In the genomic region with DNA sequence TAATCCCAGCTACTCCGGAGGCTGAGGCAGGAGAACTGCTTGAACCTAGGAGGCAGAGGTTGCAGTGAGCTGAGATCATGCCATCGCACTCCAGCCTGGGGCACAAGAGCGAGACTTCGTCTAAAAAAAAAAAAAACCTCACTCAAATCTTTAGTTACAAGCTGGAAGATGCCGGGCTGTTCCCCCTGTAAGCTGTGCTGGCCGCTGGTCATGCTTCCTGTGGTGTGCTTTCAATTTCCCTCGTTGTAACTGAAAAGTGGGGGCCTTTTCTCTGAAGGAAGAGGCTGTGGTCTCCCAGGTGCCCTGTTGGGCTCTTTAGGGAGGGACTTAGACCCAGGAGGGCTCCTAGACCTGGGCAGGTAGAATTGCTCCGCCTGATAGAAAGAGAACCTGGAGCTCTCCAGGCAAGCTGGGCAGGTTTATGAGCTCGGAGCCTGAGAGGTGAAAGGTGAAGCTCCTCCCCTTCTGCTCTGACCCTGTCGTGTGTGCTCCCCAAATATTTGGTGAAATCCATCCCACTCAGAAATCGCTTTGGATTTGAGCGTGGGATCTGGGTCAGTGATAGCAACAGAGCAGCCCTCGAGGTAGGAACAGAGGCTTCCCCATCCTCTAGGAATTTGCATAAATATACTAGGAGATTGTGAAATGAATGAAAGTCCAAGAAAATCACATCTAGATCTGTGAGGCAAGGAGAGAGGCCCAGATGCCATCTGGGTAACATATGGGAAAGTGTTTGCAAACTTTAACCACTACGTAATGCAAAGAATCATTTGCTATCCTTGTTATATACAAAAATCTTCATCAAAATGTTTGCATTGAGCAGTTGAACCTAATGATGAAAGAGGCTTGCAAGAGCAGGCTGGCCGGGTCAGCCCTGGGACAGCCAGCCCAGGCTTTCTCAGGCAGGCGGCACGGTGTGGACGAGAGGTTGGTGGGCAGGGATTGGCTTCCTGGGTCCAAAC, we compare ENCODE assay signal across 15 cellular contexts.
A peak's percentile ranks its signal among the peaks of the same experiment; 100 is the strongest.
DNase-seq lines count a peak whose midpoint lies in the region; ATAC-seq and TF ChIP-seq lines count a peak whose summit lies in the region.
"Had no signal": no experiment of that assay in that cellular context is flagged by ENCODE, and none has a peak within 500 bp of the region (broad histone marks: within the 10 kb centered on the region; RNA-seq: fewer than 3 reads in every experiment).

No MANE protein-coding gene starts in this region.

- no peak overlapping the region for H3K27ac ChIP-seq in GM23338 (ENCODE audit: low read depth)
- H3K27ac ChIP-seq in left lung = peak overlapping the region; percentile 11 to 54
- H3K27ac ChIP-seq in thyroid gland = peak overlapping the region; percentile 63 to 73 (median 67)

- H3K4me3 Mint-ChIP-seq in GM23338 = no peak overlapping the region
- H3K4me3 Mint-ChIP-seq: activated T-cell treated with anti-CD3 and anti-CD28 coated beads, Interleukin-2, amount 50 U/mL, for 72 hours; stimulated activated effector memory CD8-positive, alpha-beta T cell treated with anti-CD3 and anti-CD28 coated beads, Interleukin-12 subunit alpha, Interleukin-12 subunit beta, amount 100 ng/mL, for 72 hours; T-helper 1 cell treated with Interleukin-12 subunit alpha and Interleukin-12 subunit beta and Interleukin-4 antibody, amounts not matched to agents 30 μg/mL and 1 μg/mL, for 36 hours had no signal

- H3K36me3 Mint-ChIP-seq in GM23338 (ENCODE audit: low read depth) = no peaks in the 10 kb centered on the region
- H3K36me3 Mint-ChIP-seq: stimulated activated effector memory CD8-positive, alpha-beta T cell treated with anti-CD3 and anti-CD28 coated beads, Interleukin-12 subunit alpha, Interleukin-12 subunit beta, amount 100 ng/mL, for 72 hours had no signal

- no peaks in the 10 kb centered on the region for H3K9me3 Mint-ChIP-seq in GM23338
- H3K9me3 Mint-ChIP-seq: activated T-cell treated with anti-CD3 and anti-CD28 coated beads, Interleukin-2, amount 50 U/mL, for 72 hours; stimulated activated effector memory CD8-positive, alpha-beta T cell treated with anti-CD3 and anti-CD28 coated beads, Interleukin-12 subunit alpha, Interleukin-12 subunit beta, amount 100 ng/mL, for 72 hours; T-helper 1 cell treated with Interleukin-12 subunit alpha and Interleukin-12 subunit beta and Interleukin-4 antibody, amounts not matched to agents 30 μg/mL and 1 μg/mL, for 36 hours had no signal

- H4K20me1 ChIP-seq in GM23338 (replicated peaks; ENCODE audit: insufficient read depth) = no peaks in the 10 kb centered on the region

- WGBS in thyroid gland, 2 donors = 59 to 69% methylated on average over 18 of the region's 18 CpGs

- H3K4me1 Mint-ChIP-seq in GM23338 = peaks cover 13% of the 10 kb centered on the region
- H3K4me1 Mint-ChIP-seq: stimulated activated effector memory CD8-positive, alpha-beta T cell treated with anti-CD3 and anti-CD28 coated beads, Interleukin-12 subunit alpha, Interleukin-12 subunit beta, amount 100 ng/mL, for 72 hours had no signal

- no peak overlapping the region for H3K27ac Mint-ChIP-seq in GM23338
- H3K27ac Mint-ChIP-seq: activated T-cell treated with anti-CD3 and anti-CD28 coated beads, Interleukin-2, amount 50 U/mL, for 72 hours; stimulated activated effector memory CD8-positive, alpha-beta T cell treated with anti-CD3 and anti-CD28 coated beads, Interleukin-12 subunit alpha, Interleukin-12 subunit beta, amount 100 ng/mL, for 72 hours; T-helper 1 cell treated with Interleukin-12 subunit alpha and Interleukin-12 subunit beta and Interleukin-4 antibody, amounts not matched to agents 30 μg/mL and 1 μg/mL, for 36 hours had no signal

- H3K27me3 Mint-ChIP-seq in GM23338 (ENCODE audit: insufficient read depth, low read depth, poor library complexity) = peaks cover 3% of the 10 kb centered on the region

- H3K9me2 ChIP-seq in GM23338 (ENCODE audit: insufficient read depth) = no peaks in the 10 kb centered on the region

- intact Hi-C loops in left lung (cut with DNase I) (loop anchor here in 1 of 2 donors (10.0 kb wide), 1 partner anchor 94 kb away; no protein-coding TSS in a partner anchor), thyroid gland (cut with DNase I) (no loop called here)

- no peak for TF ChIP-seq POLR2A in thyroid gland (IDR thresholded peaks at IDR 0.05)

- no peak overlapping the region for H3K4me3 ChIP-seq in GM23338
- no peak overlapping the region for H3K4me3 ChIP-seq in left lung
- no peak overlapping the region for H3K4me3 ChIP-seq in thyroid gland (replicated peaks in 1 of 3)

- no peaks in the 10 kb centered on the region for H3F3A ChIP-seq in GM23338 (replicated peaks; ENCODE audit: low read depth)

- DNase-seq in GM23338 (ENCODE audit: low spot score) (no peak), amniotic stem cell (lab: John Stamatoyannopoulos, UW) (peak; percentile 20), left lung (no peak), thyroid gland (no peak), NCI-H82 (lab: John Stamatoyannopoulos, UW) (no peak)
- DNase-seq: activated CD4-positive, alpha-beta T cell treated with anti-CD3 and anti-CD28 coated beads for 4 hours; activated T-cell treated with anti-CD3 and anti-CD28 coated beads, Interleukin-2, amount 50 U/mL, for 72 hours; effector CD4-positive, alpha-beta T cell; hippocampal formation; NCI-H226 had no signal

- peak; percentile 55 for ATAC-seq in GM23338
- ATAC-seq in left lung = no peak
- ATAC-seq in HG02623 (IDR thresholded peaks at IDR 0.05; ENCODE audit: unreplicated experiment) = no peak
- ATAC-seq in GM21737 (IDR thresholded peaks at IDR 0.05; ENCODE audit: unreplicated experiment) = no peak
- ATAC-seq: activated T-cell treated with anti-CD3 and anti-CD28 coated beads, Interleukin-2, amount 50 U/mL, for 72 hours; Panc1; stimulated activated effector memory CD8-positive, alpha-beta T cell treated with anti-CD3 and anti-CD28 coated beads, Interleukin-12 subunit alpha, Interleukin-12 subunit beta, amount 100 ng/mL, for 72 hours had no signal

- H2AFZ ChIP-seq in GM23338 = no peak overlapping the region

- H3K9me3 ChIP-seq in left lung = no peaks in the 10 kb centered on the region
- H3K9me3 ChIP-seq in thyroid gland = no peaks in the 10 kb centered on the region

- H3K36me3 ChIP-seq in GM23338 (ENCODE audit: insufficient read depth) (no peaks in the 10 kb centered on the region), left lung (no peaks in the 10 kb centered on the region), thyroid gland (no peaks in the 10 kb centered on the region)

- TF ChIP-seq CTCF in GM23338 (conservative IDR thresholded peaks at IDR 0.05; ENCODE audit: low read depth in 2 of 2) (no peak), left lung (IDR thresholded peaks at IDR 0.05) (no peak), thyroid gland (IDR thresholded peaks at IDR 0.05) (no peak)

- no peaks in the 10 kb centered on the region for H3K4me1 ChIP-seq in GM23338 (ENCODE audit: insufficient read depth)
- peaks cover 11 to 30% of the 10 kb centered on the region in 2 donors for H3K4me1 ChIP-seq in left lung
- H3K4me1 ChIP-seq in thyroid gland = peaks cover 0 to 39% of the 10 kb centered on the region in 2 donors

- H3K27me3 ChIP-seq in GM23338 (ENCODE audit: insufficient read depth) (no peaks in the 10 kb centered on the region), left lung (peaks cover 0 to 6% of the 10 kb centered on the region in 2 donors), thyroid gland (no peaks in the 10 kb centered on the region)

- H3K4me2 ChIP-seq in GM23338 = no peak overlapping the region

- no peaks in the 10 kb centered on the region for H3K79me2 ChIP-seq in GM23338 (replicated peaks; ENCODE audit: insufficient read depth)

TF ChIP-seq in GM23338, 12 proteins besides CTCF, POLR2A, EP300 and RAD21:
- TF ChIP-seq EZH2 (IDR thresholded peaks at IDR 0.05; ENCODE audit: low read depth, unreplicated experiment) = no peak
- no peak for TF ChIP-seq JUNB (IDR thresholded peaks at IDR 0.05; ENCODE audit: unreplicated experiment)
- TF ChIP-seq ZNF114 (CRISPR knock-in tag; IDR thresholded peaks at IDR 0.05) = no peak
- TF ChIP-seq EZH2phosphoT487 (IDR thresholded peaks at IDR 0.05; ENCODE audit: unreplicated experiment) = no peak
TF ChIP-seq in GM23338: peak in this region for 0.
